In the genomic region with DNA sequence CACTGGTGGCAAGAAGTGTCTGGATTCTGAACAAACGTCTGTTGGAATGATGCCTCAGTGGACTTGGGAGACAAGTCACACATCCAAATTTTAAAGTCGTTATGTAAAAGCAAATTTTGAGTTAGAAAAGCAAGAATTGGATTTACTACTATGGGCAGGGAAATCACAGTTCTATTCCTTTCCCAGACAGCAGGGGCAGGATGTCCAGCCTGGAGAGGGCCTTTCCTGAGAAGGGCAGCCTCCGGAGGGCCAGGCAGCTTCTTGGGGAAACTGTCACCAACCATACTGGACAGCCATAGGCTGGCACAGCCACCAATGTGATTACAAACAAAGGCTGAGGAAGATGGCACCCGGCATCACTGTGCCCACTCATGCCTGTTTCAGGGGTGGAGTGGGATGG, we compare ENCODE assay signal across 24 cellular contexts. TPM values are rescaled to one million over a fixed set of nuclear protein-coding genes. Genes with fewer than 3 reads are reported as not detected.
A peak's percentile ranks its signal among the peaks of the same experiment; 100 is the strongest.
DNase-seq lines count a peak whose midpoint lies in the region; FAIRE-seq and TF ChIP-seq lines count a peak whose summit lies in the region.
"Had no signal": no experiment of that assay in that cellular context is flagged by ENCODE, and none has a peak within 500 bp of the region (broad histone marks: within the 10 kb centered on the region; RNA-seq: fewer than 3 reads in every experiment).

No MANE protein-coding gene starts in this region.

- H3K9me3 Mint-ChIP-seq in HFFc6 (no peaks in the 10 kb centered on the region), endodermal cell (no peaks in the 10 kb centered on the region)
- H3K9me3 Mint-ChIP-seq: CD4-positive, alpha-beta memory T cell; CD4-positive, CD25-positive, alpha-beta regulatory T cell; CD8-positive, alpha-beta memory T cell had no signal

- H3K36me3 Mint-ChIP-seq in HFFc6 (ENCODE audit: low read depth) (no peaks in the 10 kb centered on the region), endodermal cell (ENCODE audit: low read depth) (no peaks in the 10 kb centered on the region)
- H3K36me3 Mint-ChIP-seq: CD4-positive, alpha-beta memory T cell; CD4-positive, CD25-positive, alpha-beta regulatory T cell; CD8-positive, alpha-beta memory T cell had no signal

- FAIRE-seq in bronchial epithelial cell (lab: Jason Lieb, UNC) (peak; percentile 13), D721Med (lab: Jason Lieb, UNC) (no peak)
- FAIRE-seq: A204.1, G401.6, GM12891, GM19239 had no signal

- DNase-seq in HFFc6 = no peak
- DNase-seq in bronchial epithelial cell (ENCODE audit: low read depth) = no peak
- no peak for DNase-seq in endodermal cell
- no peak for DNase-seq in fibroblast of villous mesenchyme (ENCODE audit: low read depth)
- DNase-seq in D721Med (ENCODE audit: insufficient read length, low spot score) = no peak
- no peak for DNase-seq in lower leg skin (ENCODE audit: low spot score in 2 of 2)
- no peak for DNase-seq in erythroblast (lab: John Stamatoyannopoulos, UW)
- DNase-seq: 8988T; ACHN; BE2C; C1 segment of cervical spinal cord; CD4-positive, alpha-beta memory T cell; CD4-positive, CD25-positive, alpha-beta regulatory T cell; CD8-positive, alpha-beta memory T cell; COR-L47; DMS79 treated with DMSO at 0.1 percent for 48 hours; GF-D8 had no signal

- intact Hi-C loops in lower leg skin (cut with DNase I; ENCODE audit: low total_unique reads) = no loop called here

- peaks cover 11% of the 10 kb centered on the region for H3K4me1 ChIP-seq in endodermal cell (ENCODE audit: control insufficient read depth, insufficient read depth, low read length)
- H3K4me1 ChIP-seq: BE2C, BLaER1 had no signal

- no peak overlapping the region for H3K9ac ChIP-seq in endodermal cell (ENCODE audit: extremely low read depth, low read length, poor library complexity, severe bottlenecking)
- H3K9ac ChIP-seq: BLaER1 had no signal

- TF ChIP-seq CTCF in HFFc6 (IDR thresholded peaks at IDR 0.05) (peak; percentile 19; the same call in 1 of the 2 replicates), bronchial epithelial cell (IDR thresholded peaks at IDR 0.05; ENCODE audit: insufficient read depth, low read length, severe bottlenecking) (no peak), endodermal cell (conservative IDR thresholded peaks at IDR 0.05) (peak; percentile 52), fibroblast of villous mesenchyme (IDR thresholded peaks at IDR 0.05; ENCODE audit: insufficient read depth, low read depth, low read length) (peak; percentile 8), D721Med (IDR thresholded peaks at IDR 0.05; ENCODE audit: insufficient read depth, missing control alignments) (no peak), lower leg skin (IDR thresholded peaks at IDR 0.05) (no peak)

- H3K9me3 ChIP-seq in endodermal cell (ENCODE audit: control insufficient read depth, low read length) = peaks cover 5% of the 10 kb centered on the region
- H3K9me3 ChIP-seq: BE2C, BLaER1 had no signal

- WGBS in endodermal cell (ENCODE audit: insufficient coverage in 1 of 2, insufficient read length in 1 of 2), 2 experiments = 85 to 94% methylated on average over 2 to 4 of the region's 4 CpGs
- WGBS in lower leg skin, 2 donors = 75 to 77% methylated on average over 4 of the region's 4 CpGs

- H3K27ac Mint-ChIP-seq in HFFc6 (no peak overlapping the region), endodermal cell (no peak overlapping the region)
- H3K27ac Mint-ChIP-seq: CD4-positive, alpha-beta memory T cell; CD8-positive, alpha-beta memory T cell had no signal

- H3K4me3 Mint-ChIP-seq in HFFc6 = no peak overlapping the region
- H3K4me3 Mint-ChIP-seq in endodermal cell = no peak overlapping the region
- H3K4me3 Mint-ChIP-seq: CD14-positive monocyte; CD4-positive, alpha-beta memory T cell; CD4-positive, CD25-positive, alpha-beta regulatory T cell; CD8-positive, alpha-beta memory T cell had no signal

- TF ChIP-seq POLR2A in lower leg skin (IDR thresholded peaks at IDR 0.05) (no peak), erythroblast (IDR thresholded peaks at IDR 0.05; ENCODE audit: low read length) (no peak)

- H3K27me3 ChIP-seq in bronchial epithelial cell (ENCODE audit: control insufficient read depth, insufficient read depth, low read length) = peaks cover 12% of the 10 kb centered on the region
- peaks cover 84% of the 10 kb centered on the region for H3K27me3 ChIP-seq in endodermal cell (ENCODE audit: control insufficient read depth, insufficient read depth, low read length, poor library complexity, severe bottlenecking)
- H3K27me3 ChIP-seq: BLaER1 had no signal

- H3K4me1 Mint-ChIP-seq in HFFc6 (ENCODE audit: low read depth) (no peaks in the 10 kb centered on the region), endodermal cell (peaks cover 15% of the 10 kb centered on the region)
- H3K4me1 Mint-ChIP-seq: CD14-positive monocyte; CD4-positive, alpha-beta memory T cell; CD4-positive, CD25-positive, alpha-beta regulatory T cell; CD8-positive, alpha-beta memory T cell had no signal

- H3K27ac ChIP-seq in endodermal cell (ENCODE audit: low read depth, low read length) = no peak overlapping the region
- H3K27ac ChIP-seq: BLaER1 had no signal

- H3K36me3 ChIP-seq in bronchial epithelial cell (ENCODE audit: control insufficient read depth, insufficient read depth, low read length) (no peaks in the 10 kb centered on the region), endodermal cell (ENCODE audit: control insufficient read depth, insufficient read depth, low read length) (no peaks in the 10 kb centered on the region)
- H3K36me3 ChIP-seq: BE2C, BLaER1 had no signal

- H3K27me3 Mint-ChIP-seq in HFFc6 (ENCODE audit: insufficient read depth) (peaks cover 27% of the 10 kb centered on the region), endodermal cell (ENCODE audit: insufficient read depth) (peaks cover 78% of the 10 kb centered on the region)
- H3K27me3 Mint-ChIP-seq: CD4-positive, CD25-positive, alpha-beta regulatory T cell had no signal

- H3K4me3 ChIP-seq in bronchial epithelial cell (ENCODE audit: low read depth, low read length) (no peak overlapping the region), endodermal cell (ENCODE audit: low read length) (no peak overlapping the region), fibroblast of villous mesenchyme (ENCODE audit: low read depth, low read length) (no peak overlapping the region), lower leg skin (ENCODE audit: low read depth, poor library complexity, severe bottlenecking) (no peak overlapping the region)
- H3K4me3 ChIP-seq: BLaER1 had no signal

RNA-seq across cellular contexts. Expression of gene SLC24A4, which starts 11.1 kb away (rescaled TPM):
- not detected for total RNA-seq in HFFc6 (2021; fragmentation: NEBNext Ultra II Directional; extraction: Animal tissue kit (Norgen Biotek cat#: 25700))
- total RNA-seq in bronchial epithelial cell (not detected in 2 replicates), endodermal cell (under 1 TPM; 0.09 to 0.29 TPM), fibroblast of villous mesenchyme (not detected in 2 replicates), lower leg skin (under 1 TPM; 0.08 to 0.37 (median 0.22) TPM)
- polyA plus RNA-seq in endodermal cell (2013, experiment 1 of 2) = 0.25 TPM
- polyA plus RNA-seq in endodermal cell (2013, experiment 2 of 2) = 0.12 TPM
- total RNA-seq: CD4-positive, alpha-beta memory T cell; CD4-positive, CD25-positive, alpha-beta regulatory T cell had no signal
- polyA plus RNA-seq: AG04450; CD4-positive, alpha-beta memory T cell; CD8-positive, alpha-beta memory T cell had no signal

Comparison
In these comparisons a context has a peak if more than half of its experiments do, and no peak if none do; other contexts are left out.
1. CTCF ChIP-seq: peak in HFFc6 (single experiment), endodermal cell (single experiment) and fibroblast of villous mesenchyme (single experiment); none in bronchial epithelial cell (single experiment), D721Med (single experiment) and lower leg skin (0 of 3).